In genomic region chr2:178066324-178066723, GRCh38 we compare ENCODE assay signal across 21 cellular contexts. TPM values are rescaled to one million over a fixed set of nuclear protein-coding genes. Genes with fewer than 3 reads are reported as not detected.
"Had no signal": no experiment of that assay in that cellular context is flagged by ENCODE, and none has a peak within 500 bp of the region (broad histone marks: within the 10 kb centered on the region; RNA-seq: fewer than 3 reads in every experiment).

No MANE protein-coding gene starts in this region.

- H3K4me3 Mint-ChIP-seq: naive thymus-derived CD8-positive, alpha-beta T cell; neural progenitor cell had no signal

- ATAC-seq: naive thymus-derived CD8-positive, alpha-beta T cell; pancreas; psoas muscle; sciatic nerve had no signal

- H3K36me3 ChIP-seq: colonic mucosa, heart left ventricle, neural progenitor cell, pancreas, spleen, suprapubic skin, tibial artery had no signal

- H3K36me3 Mint-ChIP-seq: naive thymus-derived CD8-positive, alpha-beta T cell; neural progenitor cell had no signal

- H3K27ac ChIP-seq: colonic mucosa, heart left ventricle, neural progenitor cell, pancreas, psoas muscle, spleen, suprapubic skin, tibial artery had no signal

- H3K27ac Mint-ChIP-seq: naive thymus-derived CD8-positive, alpha-beta T cell; neural progenitor cell had no signal

- H3K9me3 ChIP-seq: colonic mucosa, heart left ventricle, pancreas, psoas muscle, spleen, suprapubic skin, tibial artery had no signal

- H3K4me3 ChIP-seq: colonic mucosa, heart left ventricle, neural progenitor cell, pancreas, psoas muscle, spleen, suprapubic skin, tibial artery had no signal

- H3K4me1 ChIP-seq: colonic mucosa, heart left ventricle, neural progenitor cell, psoas muscle, spleen, suprapubic skin, tibial artery had no signal

- H3K9me3 Mint-ChIP-seq: naive thymus-derived CD8-positive, alpha-beta T cell; neural progenitor cell had no signal

- H3K27me3 ChIP-seq: colonic mucosa, pancreas, tibial artery had no signal

- DNase-seq: caudate nucleus; colonic mucosa; dermis blood vessel endothelial cell; heart left ventricle; hippocampal formation; naive thymus-derived CD8-positive, alpha-beta T cell; occipital lobe; psoas muscle; retina; spleen; stimulated activated CD4-positive, alpha-beta T cell treated with anti-CD3 and anti-CD28 coated beads, Interleukin-15, amount 100 ng/mL, for 24 hours; stimulated activated CD4-positive, alpha-beta T cell treated with anti-CD3 and anti-CD28 coated beads, Interleukin-1b, Interleukin-23, amount 100 ng/mL, for 48 hours; stimulated activated CD4-positive, alpha-beta T cell treated with anti-CD3 and anti-CD28 coated beads, Interleukin-4, amount 100 ng/mL, for 24 hours; stimulated activated naive CD4-positive, alpha-beta T cell; tibial artery had no signal

- H3K4me1 Mint-ChIP-seq: naive thymus-derived CD8-positive, alpha-beta T cell had no signal

RNA-seq across cellular contexts. Expression of gene PDE11A, which starts 6.3 kb away (rescaled TPM):
- total RNA-seq: glomerular endothelial cell; lung microvascular endothelial cell; naive thymus-derived CD8-positive, alpha-beta T cell had no signal
